Comparison of ENCODE assay signal across 21 cellular contexts in the genomic region with DNA sequence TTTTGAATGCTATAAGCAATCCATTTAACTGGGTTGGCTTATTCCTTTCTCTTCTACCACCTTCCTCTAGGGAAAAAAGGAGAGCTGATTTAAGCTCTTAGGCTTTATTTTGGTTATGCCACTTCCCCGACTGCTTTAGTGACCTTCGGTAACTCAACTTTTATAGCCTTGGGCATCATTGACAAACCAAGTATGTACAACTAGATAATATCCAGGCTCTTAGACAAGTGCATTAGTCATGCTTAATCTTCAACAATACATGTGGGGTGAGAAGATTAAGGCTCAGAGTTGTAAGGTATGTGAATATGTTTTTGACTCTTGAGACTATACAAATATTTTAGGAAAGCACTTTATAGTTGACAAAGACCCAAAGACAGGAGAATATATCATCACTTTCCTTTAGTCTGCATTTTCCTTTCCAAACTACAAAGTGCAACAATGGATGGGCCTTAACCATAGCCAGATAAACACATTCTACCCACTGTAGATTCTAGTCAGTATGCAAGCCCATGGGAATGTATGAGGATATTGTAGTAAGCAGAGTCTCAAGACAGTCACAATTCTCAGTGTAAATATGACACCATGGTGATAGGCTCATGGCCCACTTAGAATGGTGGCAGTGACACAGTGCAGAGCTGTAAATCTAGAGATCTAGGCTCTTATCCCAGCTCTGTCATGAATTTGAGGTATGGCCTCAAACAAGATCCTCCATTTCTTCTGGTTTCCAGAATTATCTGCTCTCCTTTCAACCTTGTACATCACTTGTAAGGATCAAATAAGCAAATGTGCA.
DNase-seq lines count a peak whose midpoint lies in the region; ATAC-seq and TF ChIP-seq lines count a peak whose summit lies in the region.
"Had no signal": no experiment of that assay in that cellular context is flagged by ENCODE, and none has a peak within 500 bp of the region (broad histone marks: within the 10 kb centered on the region; RNA-seq: fewer than 3 reads in every experiment).

No MANE protein-coding gene starts in this region.

- DNase-seq in Right ventricle myocardium superior, result no peak
- no peak for DNase-seq in cardiac septum (ENCODE audit: low spot score)
- peak in 1 of 5 donors; percentile 20 for DNase-seq in heart left ventricle
- no peak for DNase-seq in left ventricle myocardium inferior
- DNase-seq in DMS 273 (lab: John Stamatoyannopoulos, UW; ENCODE audit: unreplicated experiment), result no peak
- DNase-seq: 8988T; ACHN; AML-193; BE2C; CD4-positive, alpha-beta T cell; CD8-positive, alpha-beta memory T cell; DMS53; DMS79 treated with DMSO at 0.1 percent for 48 hours; GF-D8; GM23248; H7; HCEC 1CT had no signal

- H3K4me1 ChIP-seq in heart left ventricle (peaks cover 0 to 17% (median 1%) of the 10 kb centered on the region in 12 donors), left ventricle myocardium inferior (peaks cover 23% of the 10 kb centered on the region)
- H3K4me1 ChIP-seq: A549, BE2C had no signal

- H3K36me3 ChIP-seq in heart left ventricle (no peaks in the 10 kb centered on the region), left ventricle myocardium inferior (no peaks in the 10 kb centered on the region)
- H3K36me3 ChIP-seq: BE2C; BLaER1 treated with 17β-estradiol and CSF1 and Interleukin-3, amounts not matched to agents 10 nM and 100 nM had no signal

- H3K27ac ChIP-seq in heart left ventricle, result peak overlapping the region in 3 of 12 donors; percentile 11 to 40 (median 30)
- peak overlapping the region; percentile 9 for H3K27ac ChIP-seq in left ventricle myocardium inferior (replicated peaks)
- H3K27ac ChIP-seq: A549; BLaER1 treated with 17β-estradiol and CSF1 and Interleukin-3, amounts not matched to agents 10 nM and 100 nM; GM23248 had no signal

- 45 to 48% (median 47%) methylated on average over 2 of the region's 2 CpGs for WGBS in heart left ventricle, 4 donors

- H3K4me3 ChIP-seq in heart left ventricle (no peak overlapping the region), left ventricle myocardium inferior (no peak overlapping the region)
- H3K4me3 ChIP-seq: A549; BLaER1 treated with 17β-estradiol and CSF1 and Interleukin-3, amounts not matched to agents 10 nM and 100 nM; GM23248 had no signal

- TF ChIP-seq CTCF in heart left ventricle (IDR thresholded peaks at IDR 0.05), result no peak
- no peak for TF ChIP-seq CTCF in left ventricle myocardium inferior (IDR thresholded peaks at IDR 0.05; ENCODE audit: borderline replicate concordance)

- H3K9me3 ChIP-seq in heart left ventricle, result no peaks in the 10 kb centered on the region
- H3K9me3 ChIP-seq in left ventricle myocardium inferior (replicated peaks), result no peaks in the 10 kb centered on the region
- H3K9me3 ChIP-seq: A549; BE2C; BLaER1 treated with 17β-estradiol and CSF1 and Interleukin-3, amounts not matched to agents 10 nM and 100 nM had no signal

- H3K27me3 ChIP-seq in heart left ventricle (no peaks in the 10 kb centered on the region), left ventricle myocardium inferior (ENCODE audit: low read depth) (no peaks in the 10 kb centered on the region)
- H3K27me3 ChIP-seq: BE2C; BLaER1 treated with 17β-estradiol and CSF1 and Interleukin-3, amounts not matched to agents 10 nM and 100 nM had no signal

- ATAC-seq in Right ventricle myocardium superior (ENCODE audit: poor library complexity), result peak; percentile 74
- ATAC-seq in heart left ventricle, result peak in 3 of 4 donors; percentile 57 to 82 (median 79)
- no peak for ATAC-seq in HG03196 (IDR thresholded peaks at IDR 0.05; ENCODE audit: unreplicated experiment)
- ATAC-seq in HG02623 (IDR thresholded peaks at IDR 0.05; ENCODE audit: unreplicated experiment), result no peak
- ATAC-seq: A549 had no signal

- no peak for TF ChIP-seq POLR2A in heart left ventricle (IDR thresholded peaks at IDR 0.05)

- intact Hi-C loops in Right ventricle myocardium superior (cut with DNase I) (no loop called here), cardiac septum (cut with DNase I) (loop anchor here (2.0 kb wide), 1 partner anchor 16 kb away; no protein-coding TSS in a partner anchor), heart left ventricle (cut with DNase I) (no loop called here), left ventricle myocardium inferior (cut with micrococcal nuclease) (no loop called here)

Comparison
In these comparisons a context has a peak if more than half of its experiments do, and no peak if none do; other contexts are left out.
1. ATAC-seq: peak in Right ventricle myocardium superior (single experiment) and heart left ventricle (3 of 4); none in HG03196 (single experiment) and HG02623 (single experiment).